Comparison of ENCODE assay signal across 1 cellular context in the genomic region with DNA sequence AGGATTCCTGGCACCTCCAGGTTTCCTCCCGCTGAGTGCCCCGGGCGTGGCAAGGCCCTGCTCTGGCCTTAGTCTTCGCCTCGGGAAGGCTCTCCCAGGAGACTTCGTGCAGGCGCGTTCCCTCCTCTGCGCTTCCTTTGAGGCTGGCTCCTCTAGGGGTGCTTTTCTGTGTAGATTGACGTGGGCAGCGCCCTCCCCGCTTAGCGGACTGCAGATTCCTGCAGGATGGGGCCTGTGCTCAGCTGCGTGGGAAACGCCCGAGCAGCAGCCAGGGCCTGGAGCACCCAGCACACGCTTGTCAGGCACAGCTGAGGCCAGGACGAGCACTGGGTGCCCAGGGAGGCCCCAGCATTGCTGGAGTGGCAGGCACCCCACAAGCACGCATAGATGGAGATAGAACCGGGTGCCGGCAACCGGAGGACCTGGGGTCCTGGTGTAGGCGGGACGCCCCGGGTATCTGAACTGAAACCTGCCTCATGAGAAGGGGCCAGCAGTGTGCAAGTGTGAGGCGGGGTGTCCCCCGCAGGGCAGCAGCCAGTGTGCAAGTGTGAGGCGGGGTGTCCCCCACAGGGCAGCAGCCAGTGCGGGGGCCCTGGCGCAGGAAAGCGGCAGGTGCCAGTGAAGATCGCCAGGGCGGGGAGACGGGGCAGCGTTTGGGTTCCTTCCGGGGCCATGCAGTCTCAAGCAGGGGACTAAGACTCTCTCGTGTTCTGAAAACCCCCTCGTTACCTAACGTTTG.
TF ChIP-seq lines count a peak whose summit lies in the region.

No MANE protein-coding gene starts in this region.

TF ChIP-seq in GM12878, 131 proteins besides CTCF, POLR2A, EP300 and RAD21:
- TF ChIP-seq, protein P1, sequence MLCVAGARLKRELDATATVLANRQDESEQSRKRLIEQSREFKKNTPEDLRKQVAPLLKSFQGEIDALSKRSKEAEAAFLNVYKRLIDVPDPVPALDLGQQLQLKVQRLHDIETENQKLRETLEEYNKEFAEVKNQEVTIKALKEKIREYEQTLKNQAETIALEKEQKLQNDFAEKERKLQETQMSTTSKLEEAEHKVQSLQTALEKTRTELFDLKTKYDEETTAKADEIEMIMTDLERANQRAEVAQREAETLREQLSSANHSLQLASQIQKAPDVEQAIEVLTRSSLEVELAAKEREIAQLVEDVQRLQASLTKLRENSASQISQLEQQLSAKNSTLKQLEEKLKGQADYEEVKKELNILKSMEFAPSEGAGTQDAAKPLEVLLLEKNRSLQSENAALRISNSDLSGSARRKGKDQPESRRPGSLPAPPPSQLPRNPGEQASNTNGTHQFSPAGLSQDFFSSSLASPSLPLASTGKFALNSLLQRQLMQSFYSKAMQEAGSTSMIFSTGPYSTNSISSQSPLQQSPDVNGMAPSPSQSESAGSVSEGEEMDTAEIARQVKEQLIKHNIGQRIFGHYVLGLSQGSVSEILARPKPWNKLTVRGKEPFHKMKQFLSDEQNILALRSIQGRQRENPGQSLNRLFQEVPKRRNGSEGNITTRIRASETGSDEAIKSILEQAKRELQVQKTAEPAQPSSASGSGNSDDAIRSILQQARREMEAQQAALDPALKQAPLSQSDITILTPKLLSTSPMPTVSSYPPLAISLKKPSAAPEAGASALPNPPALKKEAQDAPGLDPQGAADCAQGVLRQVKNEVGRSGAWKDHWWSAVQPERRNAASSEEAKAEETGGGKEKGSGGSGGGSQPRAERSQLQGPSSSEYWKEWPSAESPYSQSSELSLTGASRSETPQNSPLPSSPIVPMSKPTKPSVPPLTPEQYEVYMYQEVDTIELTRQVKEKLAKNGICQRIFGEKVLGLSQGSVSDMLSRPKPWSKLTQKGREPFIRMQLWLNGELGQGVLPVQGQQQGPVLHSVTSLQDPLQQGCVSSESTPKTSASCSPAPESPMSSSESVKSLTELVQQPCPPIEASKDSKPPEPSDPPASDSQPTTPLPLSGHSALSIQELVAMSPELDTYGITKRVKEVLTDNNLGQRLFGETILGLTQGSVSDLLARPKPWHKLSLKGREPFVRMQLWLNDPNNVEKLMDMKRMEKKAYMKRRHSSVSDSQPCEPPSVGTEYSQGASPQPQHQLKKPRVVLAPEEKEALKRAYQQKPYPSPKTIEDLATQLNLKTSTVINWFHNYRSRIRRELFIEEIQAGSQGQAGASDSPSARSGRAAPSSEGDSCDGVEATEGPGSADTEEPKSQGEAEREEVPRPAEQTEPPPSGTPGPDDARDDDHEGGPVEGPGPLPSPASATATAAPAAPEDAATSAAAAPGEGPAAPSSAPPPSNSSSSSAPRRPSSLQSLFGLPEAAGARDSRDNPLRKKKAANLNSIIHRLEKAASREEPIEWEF (IDR thresholded peaks at IDR 0.05; ENCODE audit: insufficient replicate concordance, low read depth, low read length) = no peak
- peak; percentile 29; the same call in 1 of the 2 replicates for TF ChIP-seq TCF3 (IDR thresholded peaks at IDR 0.05; ENCODE audit: borderline replicate concordance, insufficient read depth, low read depth, low read length)
- TF ChIP-seq, protein P2, sequence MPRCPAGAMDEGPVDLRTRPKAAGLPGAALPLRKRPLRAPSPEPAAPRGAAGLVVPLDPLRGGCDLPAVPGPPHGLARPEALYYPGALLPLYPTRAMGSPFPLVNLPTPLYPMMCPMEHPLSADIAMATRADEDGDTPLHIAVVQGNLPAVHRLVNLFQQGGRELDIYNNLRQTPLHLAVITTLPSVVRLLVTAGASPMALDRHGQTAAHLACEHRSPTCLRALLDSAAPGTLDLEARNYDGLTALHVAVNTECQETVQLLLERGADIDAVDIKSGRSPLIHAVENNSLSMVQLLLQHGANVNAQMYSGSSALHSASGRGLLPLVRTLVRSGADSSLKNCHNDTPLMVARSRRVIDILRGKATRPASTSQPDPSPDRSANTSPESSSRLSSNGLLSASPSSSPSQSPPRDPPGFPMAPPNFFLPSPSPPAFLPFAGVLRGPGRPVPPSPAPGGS (IDR thresholded peaks at IDR 0.05; ENCODE audit: borderline replicate concordance, insufficient read depth, low read depth, low read length, poor library complexity, severe bottlenecking) = peak; percentile 62
- TF ChIP-seq CHD1 (IDR thresholded peaks at IDR 0.05; ENCODE audit: low read depth, low read length) = no peak
TF ChIP-seq in GM12878: peak in this region for 2.
